Comparison of ENCODE assay signal across 19 cellular contexts in the genomic region with DNA sequence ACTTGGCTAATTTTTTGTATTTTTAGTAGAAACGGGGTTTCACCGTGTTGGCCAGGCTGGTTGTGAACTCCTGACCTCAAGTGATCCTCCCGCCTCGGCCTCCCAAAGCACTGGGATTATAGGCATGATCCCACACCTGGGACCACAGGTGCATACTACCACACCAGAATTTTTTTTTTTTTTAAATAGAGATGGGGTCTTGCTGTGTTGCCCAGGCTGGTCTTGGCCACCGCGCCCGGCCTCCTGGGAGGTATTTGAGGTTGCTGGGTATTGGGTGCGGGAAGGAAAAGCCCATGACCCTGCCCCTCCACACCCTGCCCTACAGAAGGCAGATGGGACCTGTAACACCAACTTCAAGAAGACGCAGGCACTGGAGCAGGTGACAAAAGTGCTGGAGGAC. TPM values are rescaled to one million over a fixed set of nuclear protein-coding genes. Genes with fewer than 3 reads are reported as not detected.
DNase-seq lines count a peak whose midpoint lies in the region; ATAC-seq, FAIRE-seq and TF ChIP-seq lines count a peak whose summit lies in the region.
"Had no signal": no experiment of that assay in that cellular context is flagged by ENCODE, and none has a peak within 500 bp of the region (broad histone marks: within the 10 kb centered on the region; RNA-seq: fewer than 3 reads in every experiment).

No MANE protein-coding gene starts in this region.

- H3K79me2 ChIP-seq in HepG2 (ENCODE audit: insufficient read depth, low read length), result no peaks in the 10 kb centered on the region

- CTCF ChIA-PET in HepG2 (lab: Yijun Ruan, JAX; ENCODE audit: low intra/inter-chr PET ratio, low total read pairs), result no interaction called here

- H2AFZ ChIP-seq in HepG2 (ENCODE audit: low read length), result no peak overlapping the region

- H3K9ac ChIP-seq in HepG2 (ENCODE audit: insufficient read depth, low read depth, low read length), result no peak overlapping the region

- BruUV-seq in HepG2 (replicated peaks; lab: Mats Ljungman, UMichigan), result no TSS peak

- TF ChIP-seq POLR2A in transverse colon (IDR thresholded peaks at IDR 0.05) (no peak), HepG2 (IDR thresholded peaks at IDR 0.05; ENCODE audit: insufficient read depth in 1 of 2, low read depth in 2 of 2, low read length in 2 of 2) (no peak)

- FAIRE-seq in HepG2 (lab: Jason Lieb, UNC), result no peak
- FAIRE-seq: G401.6, GM12891 had no signal

- H3K4me2 ChIP-seq in HepG2 (ENCODE audit: low read depth, low read length), result no peak overlapping the region

- intact Hi-C loops in left ventricle myocardium inferior (cut with micrococcal nuclease), result no loop called here
- intact Hi-C loops in heart right ventricle (cut with DNase I), result no loop called here
- intact Hi-C loops in transverse colon (cut with DNase I; ENCODE audit: low total_unique reads), result no loop called here
- intact Hi-C loops in HepG2 (cut with micrococcal nuclease; ENCODE audit: unreplicated experiment), result no loop called here

- 88 to 97% methylated on average over 9 of the region's 9 CpGs for WGBS in heart right ventricle, 2 donors
- WGBS in transverse colon (ENCODE audit: low coverage in 1 of 2), 2 donors, result 96% methylated on average over 9 of the region's 9 CpGs; no CpG with 5 or more reads in 1 of the 2 donors
- 87% methylated on average over 9 of the region's 9 CpGs for WGBS in HepG2 (ENCODE audit: low lambda C conversion rate)

- H3K27me3 ChIP-seq in left ventricle myocardium inferior (ENCODE audit: low read depth) (no peaks in the 10 kb centered on the region), heart right ventricle (no peaks in the 10 kb centered on the region), transverse colon (no peaks in the 10 kb centered on the region), HepG2 (ENCODE audit: control insufficient read depth in 1 of 2, insufficient read depth in 2 of 2, low read length in 2 of 2) (no peaks in the 10 kb centered on the region)

- no peaks in the 10 kb centered on the region for H3K9me3 ChIP-seq in left ventricle myocardium inferior (replicated peaks)
- no peaks in the 10 kb centered on the region for H3K9me3 ChIP-seq in heart right ventricle
- no peaks in the 10 kb centered on the region for H3K9me3 ChIP-seq in transverse colon
- H3K9me3 ChIP-seq in HepG2 (ENCODE audit: low read length), result no peaks in the 10 kb centered on the region
- H3K9me3 ChIP-seq: HAP-1 had no signal

- in situ Hi-C loops in transverse colon (cut with MboI; ENCODE audit: low pct_ligation_motif_present in 1 of 4, low pct_unique_long_range_greater_than_20kb in 1 of 4, low sequenced_read_pairs in 3 of 4) (no loop called here), HepG2 (cut with HindIII; ENCODE audit: extremely low pct_ligation_motif_present, low pct_unique_long_range_greater_than_20kb) (no loop called here)

- peaks cover 84% of the 10 kb centered on the region for H3K36me3 ChIP-seq in left ventricle myocardium inferior
- peaks cover 0 to 93% (median 45%) of the 10 kb centered on the region in 9 donors for H3K36me3 ChIP-seq in heart right ventricle
- peaks cover 0 to 42% (median 21%) of the 10 kb centered on the region in 4 donors for H3K36me3 ChIP-seq in transverse colon
- peaks cover 23 to 65% of the 10 kb centered on the region in 2 experiments for H3K36me3 ChIP-seq in HepG2 (replicated peaks in 1 of 2; ENCODE audit: control insufficient read depth in 1 of 2, insufficient read depth in 2 of 2, low read length in 2 of 2)

- H3K27ac ChIP-seq in left ventricle myocardium inferior (replicated peaks) (peak overlapping the region; percentile 31), heart right ventricle (peak overlapping the region in 4 of 10 donors; percentile 25 to 61 (median 39)), epithelial cell of prostate (peak overlapping the region; percentile 54), transverse colon (peak overlapping the region; percentile 46 to 78 (median 72)), HepG2 (ENCODE audit: extremely low read length, insufficient read depth, low read length) (no peak overlapping the region)

- ATAC-seq in heart right ventricle, result no peak
- no peak for ATAC-seq in GM19455 (IDR thresholded peaks at IDR 0.05; ENCODE audit: unreplicated experiment)
- no peak for ATAC-seq in HepG2

- peaks cover 39% of the 10 kb centered on the region for H3K4me1 ChIP-seq in left ventricle myocardium inferior
- H3K4me1 ChIP-seq in heart right ventricle, result peaks cover 0 to 26% (median 9%) of the 10 kb centered on the region in 9 donors
- peaks cover 0 to 18% (median 5%) of the 10 kb centered on the region in 4 donors for H3K4me1 ChIP-seq in transverse colon
- H3K4me1 ChIP-seq in HepG2 (ENCODE audit: insufficient read depth, low read length), result peaks cover 19% of the 10 kb centered on the region
- H3K4me1 ChIP-seq: HAP-1 had no signal

- no peak for TF ChIP-seq RAD21 in HepG2 (CRISPR knock-in tag; IDR thresholded peaks at IDR 0.05)

- DNase-seq in left ventricle myocardium inferior (no peak), heart right ventricle (no peak), epithelial cell of prostate (ENCODE audit: low read depth, low spot score) (no peak), transverse colon (no peak), HepG2 (ENCODE audit: low spot score) (no peak), HuH-7 (ENCODE audit: low spot score) (no peak)
- DNase-seq: ACHN; C1 segment of cervical spinal cord; CD4-positive, alpha-beta T cell; DMS153; DMS79 treated with DMSO at 0.1 percent for 48 hours; EL; GOT3; HFFc6 had no signal

- TF ChIP-seq EP300 in transverse colon (IDR thresholded peaks at IDR 0.05; ENCODE audit: low read depth) (no peak), HepG2 (IDR thresholded peaks at IDR 0.05; ENCODE audit: low read depth in 2 of 2, low read length in 2 of 2) (no peak), HepG2 (CRISPR knock-in tag; IDR thresholded peaks at IDR 0.05; ENCODE audit: borderline replicate concordance) (no peak)

- H3K4me3 ChIP-seq in left ventricle myocardium inferior (no peak overlapping the region), heart right ventricle (no peak overlapping the region), transverse colon (no peak overlapping the region), HepG2 (replicated peaks in 1 of 3; ENCODE audit: insufficient read depth in 1 of 3, low read depth in 2 of 3, low read length in 3 of 3) (no peak overlapping the region)
- H3K4me3 ChIP-seq: HAP-1 had no signal

- H4K20me1 ChIP-seq in HepG2 (ENCODE audit: insufficient read depth, low read length), result no peaks in the 10 kb centered on the region

- TF ChIP-seq CTCF in left ventricle myocardium inferior (IDR thresholded peaks at IDR 0.05; ENCODE audit: borderline replicate concordance), result no peak
- no peak for TF ChIP-seq CTCF in heart right ventricle (IDR thresholded peaks at IDR 0.05)
- no peak for TF ChIP-seq CTCF in transverse colon (IDR thresholded peaks at IDR 0.05)
- TF ChIP-seq CTCF in HepG2 (CRISPR knock-in tag; IDR thresholded peaks at IDR 0.05), result no peak

- POLR2A ChIA-PET in HepG2 (lab: Yijun Ruan, JAX), result interaction anchor here (1.2 kb wide), 1 partner anchor 14 kb away, joined by 3 read pairs; a partner anchor contains a TSS

RNA-seq across cellular contexts. Expression of a gene that starts 13.6 kb away (rescaled TPM):
- 7.4 TPM for total RNA-seq in left ventricle myocardium inferior
- total RNA-seq in heart right ventricle, result 10 to 100 TPM in 2 of 10 donors, 1 to 10 TPM in 8; 5.3 to 11.4 (median 8.4) TPM
- 10 to 100 TPM in 1 of 2 donors, 1 to 10 TPM in 1; 3.6 to 12.8 TPM for polyA plus RNA-seq in heart right ventricle
- total RNA-seq in transverse colon, result 10 to 100 TPM in 2 of 4 donors, 1 to 10 TPM in 2; 8.3 to 29.1 (median 12.1) TPM
- 2.2 and 3.9 TPM in 2 replicates for total RNA-seq in HepG2 (2016; rRNA removed; fragmentation: Illumina TruSeq; extraction: Trizol)
- 2.1 and 5.1 TPM in 2 replicates for total RNA-seq in HepG2 (2016; cell fraction: cytosol; rRNA removed; fragmentation: Illumina TruSeq; extraction: Trizol; ENCODE audit: low read depth)
- 2.2 and 3.3 TPM in 2 replicates for total RNA-seq in HepG2 (2016; cell fraction: insoluble cytoplasmic fraction; rRNA removed; fragmentation: Illumina TruSeq; extraction: Trizol)
- total RNA-seq in HepG2 (2016; cell fraction: membrane; rRNA removed; fragmentation: Illumina TruSeq; extraction: Trizol), result 4.4 and 4.8 TPM in 2 replicates
- total RNA-seq in HepG2 (2016; cell fraction: nucleus; rRNA removed; fragmentation: Illumina TruSeq; extraction: Trizol), result 3.9 and 4.4 TPM in 2 replicates
- polyA plus RNA-seq in HepG2 (2011; rRNA removed), result 7.9 and 11.3 TPM in 2 replicates
- 4.7 and 5.7 TPM in 2 replicates for polyA plus RNA-seq in HepG2 (2011; cell fraction: cytosol; rRNA removed)
- polyA plus RNA-seq in HepG2 (2011; cell fraction: nucleus; rRNA removed), result 30.8 and 31.7 TPM in 2 replicates
- 13.1 and 16.5 TPM in 2 replicates for polyA plus RNA-seq in HepG2 (2012)
- 4.5 and 4.7 TPM in 2 replicates for polyA plus RNA-seq in HepG2 (2016; cell fraction: cytosol; fragmentation: Illumina TruSeq; extraction: Trizol; ENCODE audit: low read depth)
- polyA plus RNA-seq in HepG2 (2016; cell fraction: insoluble cytoplasmic fraction; fragmentation: Illumina TruSeq; extraction: Trizol; ENCODE audit: low read depth), result 10.5 and 13.7 TPM in 2 replicates
- 12.4 and 14.6 TPM in 2 replicates for polyA plus RNA-seq in HepG2 (2016; cell fraction: membrane; fragmentation: Illumina TruSeq; extraction: Trizol; ENCODE audit: low read depth)
- 46.1 and 49.5 TPM in 2 replicates for polyA plus RNA-seq in HepG2 (2016; cell fraction: nucleus; fragmentation: Illumina TruSeq; extraction: Trizol; ENCODE audit: insufficient read depth, low read depth)
- 11.2 and 11.8 TPM in 2 replicates for polyA minus RNA-seq in HepG2 (2011; rRNA and poly(A)+ RNA removed; ENCODE audit: low replicate concordance)
- 8.1 and 9.0 TPM in 2 replicates for polyA minus RNA-seq in HepG2 (2011; cell fraction: cytosol; rRNA and poly(A)+ RNA removed)
- 5.2 and 5.3 TPM in 2 replicates for polyA minus RNA-seq in HepG2 (2011; cell fraction: nucleus; rRNA and poly(A)+ RNA removed)

RNA-seq across cellular contexts. Expression of a gene that starts 14.3 kb away (rescaled TPM):
- 27.9 TPM for total RNA-seq in left ventricle myocardium inferior
- 10 to 100 TPM; 24.0 to 40.6 (median 34.4) TPM for total RNA-seq in heart right ventricle
- 10 to 100 TPM; 35.3 to 36.7 TPM for polyA plus RNA-seq in heart right ventricle
- 10 to 100 TPM; 45.1 to 85.3 (median 65.6) TPM for total RNA-seq in transverse colon
- 55.6 and 59.6 TPM in 2 replicates for total RNA-seq in HepG2 (2016; rRNA removed; fragmentation: Illumina TruSeq; extraction: Trizol)
- total RNA-seq in HepG2 (2016; cell fraction: cytosol; rRNA removed; fragmentation: Illumina TruSeq; extraction: Trizol; ENCODE audit: low read depth), result 30.9 and 37.5 TPM in 2 replicates
- 43.3 and 60.9 TPM in 2 replicates for total RNA-seq in HepG2 (2016; cell fraction: insoluble cytoplasmic fraction; rRNA removed; fragmentation: Illumina TruSeq; extraction: Trizol)
- 30.2 and 35.2 TPM in 2 replicates for total RNA-seq in HepG2 (2016; cell fraction: membrane; rRNA removed; fragmentation: Illumina TruSeq; extraction: Trizol)
- 40.9 and 42.9 TPM in 2 replicates for total RNA-seq in HepG2 (2016; cell fraction: nucleus; rRNA removed; fragmentation: Illumina TruSeq; extraction: Trizol)
- 111 and 162 TPM in 2 replicates for polyA plus RNA-seq in HepG2 (2011; rRNA removed)
- 36.8 and 67.8 TPM in 2 replicates for polyA plus RNA-seq in HepG2 (2011; cell fraction: cytosol; rRNA removed)
- polyA plus RNA-seq in HepG2 (2011; cell fraction: nucleus; rRNA removed), result 112 and 136 TPM in 2 replicates
- 55.3 and 58.7 TPM in 2 replicates for polyA plus RNA-seq in HepG2 (2012)
- polyA plus RNA-seq in HepG2 (2016; cell fraction: cytosol; fragmentation: Illumina TruSeq; extraction: Trizol; ENCODE audit: low read depth), result 31.4 and 37.9 TPM in 2 replicates
- 87.1 and 104 TPM in 2 replicates for polyA plus RNA-seq in HepG2 (2016; cell fraction: insoluble cytoplasmic fraction; fragmentation: Illumina TruSeq; extraction: Trizol; ENCODE audit: low read depth)
- polyA plus RNA-seq in HepG2 (2016; cell fraction: membrane; fragmentation: Illumina TruSeq; extraction: Trizol; ENCODE audit: low read depth), result 41.6 and 53.2 TPM in 2 replicates
- 106 and 112 TPM in 2 replicates for polyA plus RNA-seq in HepG2 (2016; cell fraction: nucleus; fragmentation: Illumina TruSeq; extraction: Trizol; ENCODE audit: insufficient read depth, low read depth)
- 182 and 255 TPM in 2 replicates for polyA minus RNA-seq in HepG2 (2011; rRNA and poly(A)+ RNA removed; ENCODE audit: low replicate concordance)
- 80.0 and 106 TPM in 2 replicates for polyA minus RNA-seq in HepG2 (2011; cell fraction: cytosol; rRNA and poly(A)+ RNA removed)
- polyA minus RNA-seq in HepG2 (2011; cell fraction: nucleus; rRNA and poly(A)+ RNA removed), result 49.1 and 73.4 TPM in 2 replicates

RNA-seq across cellular contexts. Expression of a gene that starts 19.7 kb away (rescaled TPM):
- 9.8 TPM for total RNA-seq in left ventricle myocardium inferior
- 10 to 100 TPM in 3 of 10 donors, 1 to 10 TPM in 7; 6.2 to 15.3 (median 9.1) TPM for total RNA-seq in heart right ventricle
- polyA plus RNA-seq in heart right ventricle, result 10 to 100 TPM; 16.8 to 17.3 TPM
- 10 to 100 TPM; 14.7 to 56.1 (median 33.8) TPM for total RNA-seq in transverse colon
- 11.2 and 11.3 TPM in 2 replicates for total RNA-seq in HepG2 (2016; rRNA removed; fragmentation: Illumina TruSeq; extraction: Trizol)
- 2.2 and 2.9 TPM in 2 replicates for total RNA-seq in HepG2 (2016; cell fraction: cytosol; rRNA removed; fragmentation: Illumina TruSeq; extraction: Trizol; ENCODE audit: low read depth)
- total RNA-seq in HepG2 (2016; cell fraction: insoluble cytoplasmic fraction; rRNA removed; fragmentation: Illumina TruSeq; extraction: Trizol), result 11.1 and 11.2 TPM in 2 replicates
- total RNA-seq in HepG2 (2016; cell fraction: membrane; rRNA removed; fragmentation: Illumina TruSeq; extraction: Trizol), result 6.2 and 7.0 TPM in 2 replicates
- total RNA-seq in HepG2 (2016; cell fraction: nucleus; rRNA removed; fragmentation: Illumina TruSeq; extraction: Trizol), result 9.4 and 10.1 TPM in 2 replicates
- 6.9 and 12.4 TPM in 2 replicates for polyA plus RNA-seq in HepG2 (2011; rRNA removed)
- 7.5 and 8.3 TPM in 2 replicates for polyA plus RNA-seq in HepG2 (2011; cell fraction: cytosol; rRNA removed)
- polyA plus RNA-seq in HepG2 (2011; cell fraction: nucleus; rRNA removed), result 10.9 and 11.5 TPM in 2 replicates
- 5.5 and 8.9 TPM in 2 replicates for polyA plus RNA-seq in HepG2 (2012)
- polyA plus RNA-seq in HepG2 (2016; cell fraction: cytosol; fragmentation: Illumina TruSeq; extraction: Trizol; ENCODE audit: low read depth), result 1.6 and 1.9 TPM in 2 replicates
- polyA plus RNA-seq in HepG2 (2016; cell fraction: insoluble cytoplasmic fraction; fragmentation: Illumina TruSeq; extraction: Trizol; ENCODE audit: low read depth), result 9.6 and 11.1 TPM in 2 replicates
- 4.0 and 4.4 TPM in 2 replicates for polyA plus RNA-seq in HepG2 (2016; cell fraction: membrane; fragmentation: Illumina TruSeq; extraction: Trizol; ENCODE audit: low read depth)
- polyA plus RNA-seq in HepG2 (2016; cell fraction: nucleus; fragmentation: Illumina TruSeq; extraction: Trizol; ENCODE audit: insufficient read depth, low read depth), result 16.8 and 17.2 TPM in 2 replicates
- 7.6 and 22.0 TPM in 2 replicates for polyA minus RNA-seq in HepG2 (2011; rRNA and poly(A)+ RNA removed; ENCODE audit: low replicate concordance)
- 4.2 and 6.6 TPM in 2 replicates for polyA minus RNA-seq in HepG2 (2011; cell fraction: cytosol; rRNA and poly(A)+ RNA removed)
- 5.5 and 7.5 TPM in 2 replicates for polyA minus RNA-seq in HepG2 (2011; cell fraction: nucleus; rRNA and poly(A)+ RNA removed)

RNA-seq across cellular contexts. Expression of a gene that starts 20.0 kb away (rescaled TPM):
- 24.0 TPM for total RNA-seq in left ventricle myocardium inferior
- total RNA-seq in heart right ventricle, result 10 to 100 TPM; 17.9 to 34.3 (median 27.3) TPM
- 10 to 100 TPM; 26.3 to 34.4 TPM for polyA plus RNA-seq in heart right ventricle
- 10 to 100 TPM; 15.3 to 41.2 (median 36.5) TPM for total RNA-seq in transverse colon
- total RNA-seq in HepG2 (2016; rRNA removed; fragmentation: Illumina TruSeq; extraction: Trizol), result 10.3 and 17.2 TPM in 2 replicates
- 11.6 and 12.3 TPM in 2 replicates for total RNA-seq in HepG2 (2016; cell fraction: cytosol; rRNA removed; fragmentation: Illumina TruSeq; extraction: Trizol; ENCODE audit: low read depth)
- total RNA-seq in HepG2 (2016; cell fraction: insoluble cytoplasmic fraction; rRNA removed; fragmentation: Illumina TruSeq; extraction: Trizol), result 8.6 and 17.5 TPM in 2 replicates
- 16.6 and 19.5 TPM in 2 replicates for total RNA-seq in HepG2 (2016; cell fraction: membrane; rRNA removed; fragmentation: Illumina TruSeq; extraction: Trizol)
- total RNA-seq in HepG2 (2016; cell fraction: nucleus; rRNA removed; fragmentation: Illumina TruSeq; extraction: Trizol), result 13.3 and 18.3 TPM in 2 replicates
- 12.3 and 14.7 TPM in 2 replicates for polyA plus RNA-seq in HepG2 (2011; rRNA removed)
- 9.9 and 15.6 TPM in 2 replicates for polyA plus RNA-seq in HepG2 (2011; cell fraction: cytosol; rRNA removed)
- polyA plus RNA-seq in HepG2 (2011; cell fraction: nucleus; rRNA removed), result 54.2 and 65.2 TPM in 2 replicates
- 8.7 and 13.0 TPM in 2 replicates for polyA plus RNA-seq in HepG2 (2012)
- polyA plus RNA-seq in HepG2 (2016; cell fraction: cytosol; fragmentation: Illumina TruSeq; extraction: Trizol; ENCODE audit: low read depth), result 5.6 and 6.3 TPM in 2 replicates
- polyA plus RNA-seq in HepG2 (2016; cell fraction: insoluble cytoplasmic fraction; fragmentation: Illumina TruSeq; extraction: Trizol; ENCODE audit: low read depth), result 7.8 and 9.6 TPM in 2 replicates
- 8.1 and 8.4 TPM in 2 replicates for polyA plus RNA-seq in HepG2 (2016; cell fraction: membrane; fragmentation: Illumina TruSeq; extraction: Trizol; ENCODE audit: low read depth)
- polyA plus RNA-seq in HepG2 (2016; cell fraction: nucleus; fragmentation: Illumina TruSeq; extraction: Trizol; ENCODE audit: insufficient read depth, low read depth), result 21.5 and 25.0 TPM in 2 replicates
- polyA minus RNA-seq in HepG2 (2011; rRNA and poly(A)+ RNA removed; ENCODE audit: low replicate concordance), result 22.0 and 30.0 TPM in 2 replicates
- 7.7 and 9.0 TPM in 2 replicates for polyA minus RNA-seq in HepG2 (2011; cell fraction: cytosol; rRNA and poly(A)+ RNA removed)
- polyA minus RNA-seq in HepG2 (2011; cell fraction: nucleus; rRNA and poly(A)+ RNA removed), result 19.1 and 21.8 TPM in 2 replicates

RNA-seq across cellular contexts. Expression of a gene that starts 38.7 kb away (rescaled TPM):
- total RNA-seq in left ventricle myocardium inferior (not detected), heart right ventricle (1 to 10 TPM in 3 of 10 donors, under 1 TPM in 2, not detected in 5; 0.63 to 1.7 (median 1.0) TPM), transverse colon (10 to 100 TPM in 1 of 4 donors, 1 to 10 TPM in 1, not detected in 2; 5.7 to 23.3 TPM), HepG2 (2016; rRNA removed; fragmentation: Illumina TruSeq; extraction: Trizol) (not detected in 2 replicates)
- polyA plus RNA-seq in heart right ventricle (1 to 10 TPM; 2.0 to 2.4 TPM), HepG2 (2011; rRNA removed) (0.61 and 2.5 TPM in 2 replicates)
- total RNA-seq in HepG2 (2016; cell fraction: cytosol; rRNA removed; fragmentation: Illumina TruSeq; extraction: Trizol; ENCODE audit: low read depth), result not detected in 2 replicates
- not detected in 2 replicates for total RNA-seq in HepG2 (2016; cell fraction: insoluble cytoplasmic fraction; rRNA removed; fragmentation: Illumina TruSeq; extraction: Trizol)
- total RNA-seq in HepG2 (2016; cell fraction: membrane; rRNA removed; fragmentation: Illumina TruSeq; extraction: Trizol), result not detected in 2 replicates
- total RNA-seq in HepG2 (2016; cell fraction: nucleus; rRNA removed; fragmentation: Illumina TruSeq; extraction: Trizol), result not detected in 2 replicates
- 0.25 TPM in 1 of 2 replicates, not detected in the other for polyA plus RNA-seq in HepG2 (2011; cell fraction: cytosol; rRNA removed)
- polyA plus RNA-seq in HepG2 (2011; cell fraction: nucleus; rRNA removed), result 1.1 and 5.8 TPM in 2 replicates
- 1.5 and 1.6 TPM in 2 replicates for polyA plus RNA-seq in HepG2 (2012)
- not detected in 2 replicates for polyA plus RNA-seq in HepG2 (2016; cell fraction: cytosol; fragmentation: Illumina TruSeq; extraction: Trizol; ENCODE audit: low read depth)
- polyA plus RNA-seq in HepG2 (2016; cell fraction: insoluble cytoplasmic fraction; fragmentation: Illumina TruSeq; extraction: Trizol; ENCODE audit: low read depth), result not detected in 2 replicates
- polyA plus RNA-seq in HepG2 (2016; cell fraction: membrane; fragmentation: Illumina TruSeq; extraction: Trizol; ENCODE audit: low read depth), result not detected in 2 replicates
- not detected in 2 replicates for polyA plus RNA-seq in HepG2 (2016; cell fraction: nucleus; fragmentation: Illumina TruSeq; extraction: Trizol; ENCODE audit: insufficient read depth, low read depth)
- 1.6 TPM in 1 of 2 replicates, not detected in the other for polyA minus RNA-seq in HepG2 (2011; rRNA and poly(A)+ RNA removed; ENCODE audit: low replicate concordance)
- polyA minus RNA-seq in HepG2 (2011; cell fraction: cytosol; rRNA and poly(A)+ RNA removed), result not detected in 2 replicates
- 1.7 and 4.5 TPM in 2 replicates for polyA minus RNA-seq in HepG2 (2011; cell fraction: nucleus; rRNA and poly(A)+ RNA removed)
- total RNA-seq: A172; CD4-positive, alpha-beta T cell; HFFc6 had no signal
